8 cellular contexts compared by ENCODE assay signal in genomic region chr3:185537369-185537970, GRCh38. TPM values are rescaled to one million over a fixed set of nuclear protein-coding genes. Genes with fewer than 3 reads are reported as not detected.
DNase-seq lines count a peak whose midpoint lies in the region; ATAC-seq and TF ChIP-seq lines count a peak whose summit lies in the region.

No MANE protein-coding gene starts in this region.

- intact Hi-C loops in dorsolateral prefrontal cortex (cut with DNase I), result no loop called here

- in situ Hi-C loops in brain microvascular endothelial cell (cut with HindIII; ENCODE audit: low pct_ligation_motif_present, low sequenced_read_pairs), result no loop called here

- H2BK15ac ChIP-seq in mesenchymal stem cell (ENCODE audit: low read depth, poor library complexity, severe bottlenecking), result no peak overlapping the region

- no peak overlapping the region for H3K4ac ChIP-seq in mesenchymal stem cell (ENCODE audit: low read depth in 1 of 2, low read length in 2 of 2)

- H2BK120ac ChIP-seq in mesenchymal stem cell (ENCODE audit: low read depth, low read length), result no peak overlapping the region

- H3K36me3 ChIP-seq in BJ (ENCODE audit: control insufficient read depth, insufficient read depth, low read length) (no peaks in the 10 kb centered on the region), OCI-LY3 (replicated peaks; ENCODE audit: low read depth, low read length) (no peaks in the 10 kb centered on the region), brain microvascular endothelial cell (replicated peaks) (no peaks in the 10 kb centered on the region), mesenchymal stem cell (ENCODE audit: control insufficient read depth in 1 of 2, insufficient read depth in 2 of 2, low read depth in 1 of 2, low read length in 2 of 2) (no peaks in the 10 kb centered on the region)

- no peak overlapping the region for H4K91ac ChIP-seq in mesenchymal stem cell (ENCODE audit: low read length)

- no peak overlapping the region for H4K8ac ChIP-seq in mesenchymal stem cell (ENCODE audit: low read length)

- H3K4me1 ChIP-seq in OCI-LY3 (ENCODE audit: low read length), result peaks cover 18% of the 10 kb centered on the region
- H3K4me1 ChIP-seq in mesenchymal stem cell (ENCODE audit: control insufficient read depth, insufficient read depth, low read depth, low read length), result peaks cover 3% of the 10 kb centered on the region

- H3K27ac ChIP-seq in OCI-LY3 (ENCODE audit: low read length) (peak overlapping the region; percentile 91), brain microvascular endothelial cell (peak overlapping the region; percentile 82), mesenchymal stem cell (ENCODE audit: low read length, poor library complexity, severe bottlenecking) (peak overlapping the region; percentile 89), dorsolateral prefrontal cortex (peak overlapping the region in 2 of 59 donors; percentile 19 to 57)

- H3K4me2 ChIP-seq in OCI-LY3 (ENCODE audit: low read length), result peak overlapping the region; percentile 70
- peak overlapping the region; percentile 61 for H3K4me2 ChIP-seq in mesenchymal stem cell (ENCODE audit: low read length, poor library complexity, severe bottlenecking)

- H3K9ac ChIP-seq in OCI-LY3 (ENCODE audit: low read length) (peak overlapping the region; percentile 54), mesenchymal stem cell (ENCODE audit: low read length) (peak overlapping the region; percentile 22)

- CTCF ChIA-PET in BJ (lab: Yijun Ruan, JAX), result interaction anchor here (1.4 kb wide), 1 partner anchor 22 kb away, joined by 3 read pairs; no protein-coding TSS in a partner anchor

- H3K79me2 ChIP-seq in OCI-LY3 (ENCODE audit: low read length), result no peaks in the 10 kb centered on the region

- H3K27me3 ChIP-seq in BJ (ENCODE audit: control insufficient read depth, insufficient read depth, low read length) (0 out of 2 replicates have a peak, but pooled peaks cover 2% of the 10 kb centered on the region), OCI-LY3 (ENCODE audit: low read depth, low read length) (no peaks in the 10 kb centered on the region), brain microvascular endothelial cell (replicated peaks) (no peaks in the 10 kb centered on the region), mesenchymal stem cell (ENCODE audit: control insufficient read depth in 1 of 2, insufficient read depth in 1 of 2, low read length in 2 of 2) (peaks cover 0 to 8% of the 10 kb centered on the region in 2 experiments), dorsolateral prefrontal cortex (peaks cover 0 to 3% (median 0%) of the 10 kb centered on the region in 45 donors)

- H2BK12ac ChIP-seq in mesenchymal stem cell (ENCODE audit: low read length in 2 of 2), result no peak overlapping the region

- POLR2A ChIA-PET in BJ (lab: Charles Lee), result no interaction called here

- DNase-seq in BJ (ENCODE audit: low read depth), result peak; percentile 51
- DNase-seq in brain microvascular endothelial cell, result peak; percentile 95
- peak; percentile 58 for DNase-seq in mesenchymal stem cell
- DNase-seq in cerebellar cortex (ENCODE audit: low spot score), result no peak
- DNase-seq in dorsolateral prefrontal cortex, result no peak

- H3K9me3 ChIP-seq in OCI-LY3 (ENCODE audit: insufficient read depth, low read length) (no peaks in the 10 kb centered on the region), mesenchymal stem cell (ENCODE audit: control insufficient read depth, low read length) (no peaks in the 10 kb centered on the region)

- H3K79me1 ChIP-seq in mesenchymal stem cell (replicated peaks; ENCODE audit: low read length, poor library complexity, severe bottlenecking), result no peaks in the 10 kb centered on the region

- peak overlapping the region; percentile 25 for H2AK5ac ChIP-seq in mesenchymal stem cell (ENCODE audit: low read length, severe bottlenecking)

- H3K4me3 ChIP-seq in BJ (ENCODE audit: low read depth, low read length) (no peak overlapping the region), OCI-LY3 (ENCODE audit: low read length) (peak overlapping the region; percentile 54), brain microvascular endothelial cell (ENCODE audit: low read depth, low read length) (no peak overlapping the region), mesenchymal stem cell (ENCODE audit: insufficient read depth in 1 of 2, low read depth in 1 of 2, low read length in 2 of 2) (no peak overlapping the region), dorsolateral prefrontal cortex (no peak overlapping the region)

- no peak overlapping the region for H3K14ac ChIP-seq in mesenchymal stem cell (ENCODE audit: low read length in 2 of 2)

- no peak overlapping the region for H3K18ac ChIP-seq in mesenchymal stem cell (ENCODE audit: low read depth in 1 of 2, low read length in 2 of 2)

- ATAC-seq in GM18868 (IDR thresholded peaks at IDR 0.05; ENCODE audit: unreplicated experiment) (peak; percentile 98), HG03025 (IDR thresholded peaks at IDR 0.05; ENCODE audit: low FRiP score, unreplicated experiment) (peak; percentile 99)

- WGBS in mesenchymal stem cell, result 35% methylated on average over 9 of the region's 9 CpGs

- H2BK5ac ChIP-seq in mesenchymal stem cell (ENCODE audit: low read depth, low read length, poor library complexity, severe bottlenecking), result no peak overlapping the region

- no peak for TF ChIP-seq CTCF in BJ (IDR thresholded peaks at IDR 0.05; ENCODE audit: insufficient read depth, low read depth, low read length)
- no peak for TF ChIP-seq CTCF in OCI-LY3 (IDR thresholded peaks at IDR 0.05; ENCODE audit: low read depth, low read length)
- TF ChIP-seq CTCF in brain microvascular endothelial cell (IDR thresholded peaks at IDR 0.05; ENCODE audit: low read depth, low read length, missing control alignments), result no peak
- TF ChIP-seq CTCF in dorsolateral prefrontal cortex (IDR thresholded peaks at IDR 0.05 in 54 of 56, conservative IDR thresholded peaks at IDR 0.05 in 2 of 56; ENCODE audit: low read depth in 1 of 56, partially characterized antibody in 56 of 56), result no peak

- H4K20me1 ChIP-seq in OCI-LY3 (ENCODE audit: insufficient read depth, low read length), result no peaks in the 10 kb centered on the region

- H2AFZ ChIP-seq in OCI-LY3 (ENCODE audit: low read depth, low read length) (no peak overlapping the region), mesenchymal stem cell (ENCODE audit: low read depth, low read length) (peak overlapping the region; percentile 36)

- no peak overlapping the region for H3K23ac ChIP-seq in mesenchymal stem cell (ENCODE audit: low read length in 2 of 2)

RNA-seq across cellular contexts. Expression of gene LIPH, which starts 14.9 kb away (rescaled TPM):
- 0.17 and 0.20 TPM in 2 replicates for polyA plus RNA-seq in BJ (2011; rRNA removed)
- polyA minus RNA-seq in BJ (2011; rRNA and poly(A)+ RNA removed), result 0.14 and 0.15 TPM in 2 replicates
- polyA plus RNA-seq in mesenchymal stem cell (2013, experiment 1 of 2), result 0.01 TPM
- polyA plus RNA-seq in mesenchymal stem cell (2013, experiment 2 of 2), result not detected
- 1 to 10 TPM in 41 of 120 experiments, under 1 TPM in 67, not detected in 12; 0.13 to 6.5 (median 0.80) TPM for total RNA-seq in dorsolateral prefrontal cortex

RNA-seq across cellular contexts. Expression of gene TMEM41A, which starts 38.6 kb away (rescaled TPM):
- 13.8 and 18.9 TPM in 2 replicates for polyA plus RNA-seq in BJ (2011; rRNA removed)
- 7.5 and 10.1 TPM in 2 replicates for polyA minus RNA-seq in BJ (2011; rRNA and poly(A)+ RNA removed)
- polyA plus RNA-seq in mesenchymal stem cell (2013, experiment 1 of 2), result 16.1 TPM
- 16.4 TPM for polyA plus RNA-seq in mesenchymal stem cell (2013, experiment 2 of 2)
- 10 to 100 TPM in 117 of 120 experiments, 1 to 10 TPM in 3; 9.4 to 19.2 (median 13.9) TPM for total RNA-seq in dorsolateral prefrontal cortex

RNA-seq across cellular contexts. Expression of gene SENP2, which starts 48.6 kb away (rescaled TPM):
- polyA plus RNA-seq in BJ (2011; rRNA removed), result 9.9 and 16.9 TPM in 2 replicates
- polyA minus RNA-seq in BJ (2011; rRNA and poly(A)+ RNA removed), result 2.7 and 3.0 TPM in 2 replicates
- polyA plus RNA-seq in mesenchymal stem cell (2013, experiment 1 of 2), result 24.9 TPM
- polyA plus RNA-seq in mesenchymal stem cell (2013, experiment 2 of 2), result 24.3 TPM
- 100 to 1,000 TPM in 2 of 120 experiments, 10 to 100 TPM in 118; 51.6 to 106 (median 75.9) TPM for total RNA-seq in dorsolateral prefrontal cortex

Comparison
In these comparisons a context has a peak if more than half of its experiments do, and no peak if none do; other contexts are left out.
1. DNase-seq: peak in BJ (single experiment), brain microvascular endothelial cell (single experiment) and mesenchymal stem cell (single experiment); none in cerebellar cortex (single experiment) and dorsolateral prefrontal cortex (0 of 10).